ENCODE assay signal across 14 cellular contexts in genomic region chr19:33413868-33414666, GRCh38. TPM values are rescaled to one million over a fixed set of nuclear protein-coding genes. Genes with fewer than 3 reads are reported as not detected.
A peak's percentile ranks its signal among the peaks of the same experiment; 100 is the strongest.
DNase-seq lines count a peak whose midpoint lies in the region; ATAC-seq and TF ChIP-seq lines count a peak whose summit lies in the region.
"Had no signal": no experiment of that assay in that cellular context is flagged by ENCODE, and none has a peak within 500 bp of the region (broad histone marks: within the 10 kb centered on the region; RNA-seq: fewer than 3 reads in every experiment).

No MANE protein-coding gene starts in this region.

- no peaks in the 10 kb centered on the region for H3K36me3 ChIP-seq in HEK293 (ENCODE audit: control insufficient read depth in 2 of 2, insufficient read depth in 1 of 2, low read length in 2 of 2)
- H3K36me3 ChIP-seq in osteoblast (ENCODE audit: insufficient read depth, low read length): no peaks in the 10 kb centered on the region
- H3K36me3 ChIP-seq: HAP-1 had no signal

- ATAC-seq in left cardiac atrium (no peak), left ventricle myocardium superior (no peak)

- DNase-seq in NCI-H748 (lab: John Stamatoyannopoulos, UW; ENCODE audit: unreplicated experiment) (peak; percentile 48), NCI-H748 treated with DMSO at 0.1 percent for 48 hours (lab: John Stamatoyannopoulos, UW) (no peak), left cardiac atrium (peak; percentile 18), left ventricle myocardium superior (no peak), osteoblast (ENCODE audit: insufficient read length, low spot score, missing footprints) (peak; percentile 35)
- DNase-seq in stimulated activated CD4-positive, alpha-beta T cell treated with anti-CD3 and anti-CD28 coated beads, Interleukin-15, amount 100 ng/mL, for 24 hours: no peak
- DNase-seq: ACHN; BE2C; Caco-2; CD4-positive, alpha-beta T cell had no signal

- H3K9me3 ChIP-seq in HEK293 (ENCODE audit: control insufficient read depth, insufficient read depth, low read depth, low read length) (no peaks in the 10 kb centered on the region), osteoblast (ENCODE audit: low read depth, low read length) (no peaks in the 10 kb centered on the region)
- H3K9me3 ChIP-seq: BE2C, Caco-2, HAP-1 had no signal

- H4K20me1 ChIP-seq in osteoblast (ENCODE audit: insufficient read depth, low read length): peaks cover 15% of the 10 kb centered on the region

- H3K27ac ChIP-seq in HEK293 (ENCODE audit: extremely low read depth, low read depth, low read length) (no peak overlapping the region), osteoblast (ENCODE audit: low read depth, low read length) (no peak overlapping the region)
- H3K27ac ChIP-seq: C4-2B, HL-60 had no signal

- no peak for TF ChIP-seq CTCF in HEK293 (tag by site-specific recombination; IDR thresholded peaks at IDR 0.05)
- TF ChIP-seq CTCF in osteoblast (IDR thresholded peaks at IDR 0.05; ENCODE audit: extremely low read depth, low read depth, low read length): no peak

- CTCF ChIA-PET in HEK293 (lab: Yijun Ruan, JAX): interaction anchor here (0.5 to 16.3 kb wide), 19 partner anchors 8 to 371 kb away, joined by 3 to 272 read pairs (median 3); no protein-coding TSS in a partner anchor

- H3K4me2 ChIP-seq in osteoblast (ENCODE audit: insufficient read depth, low read length): no peak overlapping the region

- intact Hi-C loops in left cardiac atrium (cut with DNase I) (no loop called here), left ventricle myocardium superior (cut with micrococcal nuclease) (no loop called here)

- H3K4me3 ChIP-seq in HEK293 (ENCODE audit: low read depth, low read length) (no peak overlapping the region), osteoblast (ENCODE audit: insufficient read depth, low read length) (no peak overlapping the region)
- H3K4me3 ChIP-seq: HAP-1 had no signal

- H3K27me3 ChIP-seq in osteoblast (ENCODE audit: insufficient read depth, low read length): no peaks in the 10 kb centered on the region
- H3K27me3 ChIP-seq: BE2C had no signal

- no peaks in the 10 kb centered on the region for H3K79me2 ChIP-seq in osteoblast (ENCODE audit: insufficient read depth, low read length)

- no peak overlapping the region for H2AFZ ChIP-seq in osteoblast (ENCODE audit: low read length)

- POLR2A ChIA-PET in HEK293 (lab: Yijun Ruan, JAX): interaction anchor here (0.8 kb wide), 1 partner anchor 111 kb away, joined by 4 read pairs; no protein-coding TSS in a partner anchor

- H3K4me1 ChIP-seq in HEK293 (ENCODE audit: control insufficient read depth, insufficient read depth, low read length): peaks cover 7% of the 10 kb centered on the region
- H3K4me1 ChIP-seq in osteoblast (ENCODE audit: insufficient read depth, low read length): peaks cover 6% of the 10 kb centered on the region
- H3K4me1 ChIP-seq: HAP-1 had no signal

TF ChIP-seq in HEK293, 187 proteins besides CTCF, POLR2A, EP300 and RAD21:
- TF ChIP-seq ZIC2 (tag by site-specific recombination; IDR thresholded peaks at IDR 0.05) (peak; percentile 99), ZNF514 (tag by site-specific recombination; IDR thresholded peaks at IDR 0.05) (0 out of 2 replicates have a peak, but pooled peaks have one; percentile 3), ZNF488 (tag by site-specific recombination; IDR thresholded peaks at IDR 0.05) (no peak)

RNA-seq across cellular contexts. Expression of gene CEBPG, which starts 40.6 kb away (rescaled TPM):
- total RNA-seq in left cardiac atrium (10 to 100 TPM; 16.6 to 21.0 TPM), left ventricle myocardium superior (17.0 TPM), osteoblast (31.5 and 35.5 TPM in 2 replicates)

Comparison
In these comparisons a context has a peak if more than half of its experiments do, and no peak if none do; other contexts are left out.
1. DNase-seq: peak in NCI-H748 (single experiment), left cardiac atrium (single experiment) and osteoblast (single experiment); none in NCI-H748 treated with DMSO at 0.1 percent for 48 hours (single experiment), left ventricle myocardium superior (single experiment) and stimulated activated CD4-positive, alpha-beta T cell treated with anti-CD3 and anti-CD28 coated beads, Interleukin-15, amount 100 ng/mL, for 24 hours (single experiment).